Comparison of ENCODE assay signal across 8 cellular contexts in genomic region chr14:75428230-75429104, GRCh38. TPM values are rescaled to one million over a fixed set of nuclear protein-coding genes. Genes with fewer than 3 reads are reported as not detected.
DNase-seq lines count a peak whose midpoint lies in the region; ATAC-seq and TF ChIP-seq lines count a peak whose summit lies in the region.

No MANE protein-coding gene starts in this region.

- H3K9me3 ChIP-seq in MM.1S (replicated peaks; ENCODE audit: insufficient read depth, low read length), result no peaks in the 10 kb centered on the region
- H3K9me3 ChIP-seq in ascending aorta, result no peaks in the 10 kb centered on the region
- no peaks in the 10 kb centered on the region for H3K9me3 ChIP-seq in iPS DF 6.9 (ENCODE audit: control insufficient read depth, insufficient read depth, low read length)
- H3K9me3 ChIP-seq in sigmoid colon, result no peaks in the 10 kb centered on the region

- no peak for TF ChIP-seq POLR2A in sigmoid colon (IDR thresholded peaks at IDR 0.05)

- no peaks in the 10 kb centered on the region for H3K79me2 ChIP-seq in MM.1S (ENCODE audit: low read length)

- no peaks in the 10 kb centered on the region for H4K20me1 ChIP-seq in MM.1S (ENCODE audit: insufficient read depth, low read length)

- H3K4me2 ChIP-seq in MM.1S (ENCODE audit: low read depth, low read length), result peak overlapping the region; percentile 37; the same call in 1 of the 2 replicates

- H3K27ac ChIP-seq in MM.1S (ENCODE audit: low read length), result no peak overlapping the region
- H3K27ac ChIP-seq in ascending aorta, result peak overlapping the region; percentile 60 to 84
- no peak overlapping the region for H3K27ac ChIP-seq in iPS DF 6.9 (ENCODE audit: low read length)
- peak overlapping the region; percentile 85 to 93 (median 89) for H3K27ac ChIP-seq in sigmoid colon

- H3K27me3 ChIP-seq in MM.1S (replicated peaks; ENCODE audit: insufficient read depth, low read length) (no peaks in the 10 kb centered on the region), ascending aorta (no peaks in the 10 kb centered on the region), iPS DF 6.9 (ENCODE audit: control insufficient read depth, insufficient read depth, low read length) (peaks cover 3% of the 10 kb centered on the region; the same call in 1 of the 2 replicates), sigmoid colon (no peaks in the 10 kb centered on the region)

- H2AFZ ChIP-seq in MM.1S (ENCODE audit: low read length), result no peak overlapping the region

- DNase-seq in CD1c-positive myeloid dendritic cell (ENCODE audit: extremely low spot score) (peak; percentile 47), MM.1S (no peak), ascending aorta (ENCODE audit: low spot score in 2 of 2) (no peak), iPS DF 6.9 (ENCODE audit: low read depth, low spot score) (no peak), sigmoid colon (peak; percentile 82), NCI-H82 (lab: John Stamatoyannopoulos, UW) (no peak)

- WGBS in iPS DF 6.9 (ENCODE audit: insufficient coverage, insufficient read length), result no CpG with 5 or more reads among the region's 64 CpGs
- 2 to 3% methylated on average over 64 of the region's 64 CpGs for WGBS in sigmoid colon, 2 donors

- ATAC-seq in GM19463 (IDR thresholded peaks at IDR 0.05; ENCODE audit: unreplicated experiment) (peak; percentile 27), HG02884 (IDR thresholded peaks at IDR 0.05; ENCODE audit: unreplicated experiment) (no peak)

- H3K36me3 ChIP-seq in MM.1S (replicated peaks; ENCODE audit: insufficient read depth, low read length) (no peaks in the 10 kb centered on the region), ascending aorta (peaks cover 0 to 11% of the 10 kb centered on the region in 2 donors), iPS DF 6.9 (ENCODE audit: control insufficient read depth, insufficient read depth, low read length) (no peaks in the 10 kb centered on the region), sigmoid colon (peaks cover 0 to 14% (median 4%) of the 10 kb centered on the region in 4 donors)

- H3K9ac ChIP-seq in MM.1S (ENCODE audit: low read length), result no peak overlapping the region

- no peak for TF ChIP-seq EP300 in sigmoid colon (IDR thresholded peaks at IDR 0.05)

- TF ChIP-seq CTCF in MM.1S (IDR thresholded peaks at IDR 0.05; ENCODE audit: low read length) (no peak), ascending aorta (IDR thresholded peaks at IDR 0.05) (no peak), sigmoid colon (IDR thresholded peaks at IDR 0.05) (no peak)

- H3K4me3 ChIP-seq in MM.1S (ENCODE audit: low read length) (peak overlapping the region; percentile 43; the same call in 1 of the 2 replicates), ascending aorta (peak overlapping the region; percentile 81 to 85), iPS DF 6.9 (ENCODE audit: low read length) (peak overlapping the region; percentile 69; the same call in 1 of the 2 replicates), sigmoid colon (peak overlapping the region; percentile 71 to 78 (median 76))

- peaks cover 10% of the 10 kb centered on the region for H3K4me1 ChIP-seq in MM.1S (ENCODE audit: low read length)
- H3K4me1 ChIP-seq in ascending aorta, result peaks cover 17 to 30% of the 10 kb centered on the region in 2 donors
- peaks cover 8% of the 10 kb centered on the region for H3K4me1 ChIP-seq in iPS DF 6.9 (ENCODE audit: control insufficient read depth, insufficient read depth, low read length)
- H3K4me1 ChIP-seq in sigmoid colon, result peaks cover 0 to 59% (median 48%) of the 10 kb centered on the region in 4 donors

- no peaks in the 10 kb centered on the region for H3F3A ChIP-seq in MM.1S (ENCODE audit: insufficient read depth, low read length)

- H3K9me2 ChIP-seq in MM.1S (replicated peaks; ENCODE audit: insufficient read depth, low read length), result no peaks in the 10 kb centered on the region

- intact Hi-C loops in ascending aorta (cut with DNase I), result loop anchor here (2.0 to 10.0 kb wide), 5 partner anchors 38 to 251 kb away; partner anchors contain the start of gene TMED10
- intact Hi-C loops in sigmoid colon (cut with DNase I), result loop anchor here (5.0 kb wide), 1 partner anchor 39 kb away; no protein-coding TSS in a partner anchor

RNA-seq across cellular contexts. Expression of gene JDP2, which starts 0.6 kb away (rescaled TPM):
- total RNA-seq in ascending aorta (213 TPM), sigmoid colon (10 to 100 TPM; 54.9 to 90.0 (median 58.0) TPM)
- polyA plus RNA-seq in sigmoid colon, result 10 to 100 TPM; 24.5 to 46.8 (median 32.8) TPM

Comparison
In these comparisons a context has a peak if more than half of its experiments do, and no peak if none do; other contexts are left out.
1. DNase-seq: peak in CD1c-positive myeloid dendritic cell (single experiment) and sigmoid colon (single experiment); none in MM.1S (single experiment), ascending aorta (0 of 2), iPS DF 6.9 (single experiment) and NCI-H82 (single experiment).
2. H3K27ac ChIP-seq: peak in ascending aorta (2 of 2) and sigmoid colon (4 of 4); none in MM.1S (single experiment) and iPS DF 6.9 (single experiment).
3. Peak in every context shown above with its lines, with median percentiles within 50 percentile points of each other: H3K4me3 ChIP-seq.